8 cellular contexts compared by ENCODE assay signal in genomic region chr14:49768301-49769121, GRCh38. TPM values are rescaled to one million over a fixed set of nuclear protein-coding genes. Genes with fewer than 3 reads are reported as not detected.
DNase-seq lines count a peak whose midpoint lies in the region; ATAC-seq and TF ChIP-seq lines count a peak whose summit lies in the region.

No MANE protein-coding gene starts in this region.

- no peaks in the 10 kb centered on the region for H3K36me3 Mint-ChIP-seq in activated CD8-positive, alpha-beta memory T cell treated with anti-CD3 and anti-CD28 coated beads, Interleukin-2, amount 10 ng/mL, durations not matched to agents 7 days and 5 days
- H3K36me3 Mint-ChIP-seq in endothelial cell (ENCODE audit: low read depth, unreplicated experiment): peaks cover 4% of the 10 kb centered on the region

- H3K4me1 ChIP-seq in mononuclear cell (ENCODE audit: insufficient read depth, low read length): peaks cover 32% of the 10 kb centered on the region

- H3K27me3 Mint-ChIP-seq in activated CD8-positive, alpha-beta memory T cell treated with anti-CD3 and anti-CD28 coated beads, Interleukin-2, amount 10 ng/mL, durations not matched to agents 7 days and 5 days: no peaks in the 10 kb centered on the region
- H3K27me3 Mint-ChIP-seq in endothelial cell (ENCODE audit: unreplicated experiment): peaks cover 10% of the 10 kb centered on the region

- H3K4me3 ChIP-seq in mononuclear cell (ENCODE audit: low read length): peak overlapping the region; percentile 99

- CTCF ChIA-PET in activated CD8-positive, alpha-beta memory T cell treated with anti-CD3 and anti-CD28 coated beads, Interleukin-2, amount 10 ng/mL, durations not matched to agents 7 days and 5 days (lab: Charles Lee): interaction anchor here (0.6 to 4.0 kb wide), 21 partner anchors 12 to 359 kb away, joined by 3 to 35 read pairs (median 4); partner anchors contain the start of genes DNAAF2, MGAT2, NEMF and POLE2

- no peaks in the 10 kb centered on the region for H3K27me3 ChIP-seq in mononuclear cell (ENCODE audit: insufficient read depth, low read length)

- H3K4me3 Mint-ChIP-seq in activated CD8-positive, alpha-beta memory T cell treated with anti-CD3 and anti-CD28 coated beads, Interleukin-2, amount 10 ng/mL, durations not matched to agents 7 days and 5 days: peak overlapping the region; percentile 87
- peak overlapping the region; percentile 98 for H3K4me3 Mint-ChIP-seq in endothelial cell (ENCODE audit: unreplicated experiment)

- peak; percentile 29 for ATAC-seq in HG02981 (IDR thresholded peaks at IDR 0.05; ENCODE audit: unreplicated experiment)
- peak; percentile 45 for ATAC-seq in activated CD8-positive, alpha-beta memory T cell treated with anti-CD3 and anti-CD28 coated beads, Interleukin-2, amount 10 ng/mL, durations not matched to agents 7 days and 5 days

- no peak for TF ChIP-seq CTCF in endothelial cell (IDR thresholded peaks at IDR 0.05; ENCODE audit: unreplicated experiment)

- no peaks in the 10 kb centered on the region for H3K9me3 ChIP-seq in mononuclear cell (ENCODE audit: low read depth, low read length)

- DNase-seq in SIG-M5 treated with dmso at 0.1 percent for 504 hours (lab: John Stamatoyannopoulos, UW; ENCODE audit: unreplicated experiment): peak; percentile 48
- DNase-seq in SIG-M5 (lab: John Stamatoyannopoulos, UW): no peak
- DNase-seq in NCI-H524 (lab: John Stamatoyannopoulos, UW): peak; percentile 56 to 64
- peak; percentile 83 for DNase-seq in activated CD8-positive, alpha-beta memory T cell treated with anti-CD3 and anti-CD28 coated beads, Interleukin-2, amount 10 ng/mL, durations not matched to agents 7 days and 5 days
- peak; percentile 50 for DNase-seq in endothelial cell (ENCODE audit: low spot score)
- DNase-seq in stimulated activated CD8-positive, alpha-beta memory T cell treated with anti-CD3 and anti-CD28 coated beads, Interleukin-2, amount 100 ng/mL, for 48 hours (ENCODE audit: low read depth in 2 of 2): peak; percentile 42 to 64

- peaks cover 31% of the 10 kb centered on the region for H3K4me1 Mint-ChIP-seq in activated CD8-positive, alpha-beta memory T cell treated with anti-CD3 and anti-CD28 coated beads, Interleukin-2, amount 10 ng/mL, durations not matched to agents 7 days and 5 days
- peaks cover 14% of the 10 kb centered on the region for H3K4me1 Mint-ChIP-seq in endothelial cell (ENCODE audit: unreplicated experiment)

- no peaks in the 10 kb centered on the region for H3K9me3 Mint-ChIP-seq in activated CD8-positive, alpha-beta memory T cell treated with anti-CD3 and anti-CD28 coated beads, Interleukin-2, amount 10 ng/mL, durations not matched to agents 7 days and 5 days (ENCODE audit: low read depth)
- H3K9me3 Mint-ChIP-seq in endothelial cell (ENCODE audit: unreplicated experiment): no peaks in the 10 kb centered on the region

- H3K27ac Mint-ChIP-seq in activated CD8-positive, alpha-beta memory T cell treated with anti-CD3 and anti-CD28 coated beads, Interleukin-2, amount 10 ng/mL, durations not matched to agents 7 days and 5 days: peak overlapping the region; percentile 97
- H3K27ac Mint-ChIP-seq in endothelial cell (ENCODE audit: unreplicated experiment): peak overlapping the region; percentile 98

RNA-seq across cellular contexts. Expression of gene KLHDC2, which starts 0.6 kb away (rescaled TPM):
- total RNA-seq in activated CD8-positive, alpha-beta memory T cell treated with anti-CD3 and anti-CD28 coated beads, Interleukin-2, amount 10 ng/mL, durations not matched to agents 7 days and 5 days: 10 to 100 TPM; 25.3 to 32.3 TPM
- total RNA-seq in endothelial cell (ENCODE audit: unreplicated experiment) (39.7 TPM), mononuclear cell (116 TPM)
